In genomic region chr13:27789495-27790303, GRCh38 we compare ENCODE assay signal across 11 cellular contexts. TPM values are rescaled to one million over a fixed set of nuclear protein-coding genes. Genes with fewer than 3 reads are reported as not detected.
DNase-seq lines count a peak whose midpoint lies in the region; ATAC-seq and TF ChIP-seq lines count a peak whose summit lies in the region.
"Had no signal": no experiment of that assay in that cellular context is flagged by ENCODE, and none has a peak within 500 bp of the region (broad histone marks: within the 10 kb centered on the region; RNA-seq: fewer than 3 reads in every experiment).

No MANE protein-coding gene starts in this region.

- no peaks in the 10 kb centered on the region for H3K9me3 ChIP-seq in SK-N-SH
- no peaks in the 10 kb centered on the region for H3K9me3 ChIP-seq in OCI-LY1 (ENCODE audit: low read length)
- no peaks in the 10 kb centered on the region for H3K9me3 ChIP-seq in effector memory CD4-positive, alpha-beta T cell (ENCODE audit: control insufficient read depth, low read length)
- H3K9me3 ChIP-seq in spleen, result peaks cover 0 to 13% (median 0%) of the 10 kb centered on the region in 8 donors
- H3K9me3 ChIP-seq in sigmoid colon, result no peaks in the 10 kb centered on the region

- no peaks in the 10 kb centered on the region for H4K20me1 ChIP-seq in SK-N-SH (ENCODE audit: insufficient read depth)
- H4K20me1 ChIP-seq in OCI-LY1 (ENCODE audit: insufficient read depth, low read length), result no peaks in the 10 kb centered on the region

- H3F3A ChIP-seq in SK-N-SH (replicated peaks; ENCODE audit: insufficient read depth) (no peaks in the 10 kb centered on the region), OCI-LY1 (ENCODE audit: insufficient read depth, low read length) (no peaks in the 10 kb centered on the region)

- no peak overlapping the region for H2AFZ ChIP-seq in SK-N-SH (ENCODE audit: low read depth)
- 0 out of 2 replicates have a peak overlapping the region, but pooled peaks have one; percentile 10 for H2AFZ ChIP-seq in OCI-LY1 (ENCODE audit: low read length)

- 9% methylated on average over 15 of the region's 55 CpGs for WGBS in SK-N-SH (ENCODE audit: low lambda C conversion rate)
- WGBS in spleen, 5 donors, result 1 to 3% (median 2%) methylated on average over 36 to 55 of the region's 55 CpGs
- WGBS in sigmoid colon, 2 donors, result 2 to 5% methylated on average over 55 of the region's 55 CpGs

- H3K36me3 ChIP-seq in SK-N-SH (replicated peaks in 1 of 2; ENCODE audit: control insufficient read depth in 1 of 2, insufficient read depth in 2 of 2, low read length in 1 of 2), result no peaks in the 10 kb centered on the region
- no peaks in the 10 kb centered on the region for H3K36me3 ChIP-seq in OCI-LY1 (ENCODE audit: insufficient read depth, low read length)
- H3K36me3 ChIP-seq in effector memory CD4-positive, alpha-beta T cell (ENCODE audit: control insufficient read depth, insufficient read depth, low read length), result no peaks in the 10 kb centered on the region
- no peaks in the 10 kb centered on the region for H3K36me3 ChIP-seq in spleen
- no peaks in the 10 kb centered on the region for H3K36me3 ChIP-seq in sigmoid colon

- TF ChIP-seq POLR2A in spleen (IDR thresholded peaks at IDR 0.05), result no peak
- no peak for TF ChIP-seq POLR2A in sigmoid colon (IDR thresholded peaks at IDR 0.05)

- H3K9me2 ChIP-seq in SK-N-SH, result no peaks in the 10 kb centered on the region
- H3K9me2 ChIP-seq in OCI-LY1 (ENCODE audit: low read depth, low read length), result no peaks in the 10 kb centered on the region

- H3K4me2 ChIP-seq in SK-N-SH, result peak overlapping the region; percentile 57; the same call in 1 of the 2 replicates
- H3K4me2 ChIP-seq in OCI-LY1 (ENCODE audit: low read length), result peak overlapping the region; percentile 71

- H3K4me3 ChIP-seq in SK-N-SH (ENCODE audit: low read depth in 2 of 2, low read length in 1 of 2), result peak overlapping the region in 1 of 2 experiments; percentile 23; a peak in 1 of 4 replicates
- H3K4me3 ChIP-seq in OCI-LY1 (ENCODE audit: low read depth, low read length, poor library complexity, severe bottlenecking), result peak overlapping the region; percentile 48
- peak overlapping the region; percentile 54 for H3K4me3 ChIP-seq in effector memory CD4-positive, alpha-beta T cell (ENCODE audit: insufficient read depth, low read depth, low read length, poor library complexity, severe bottlenecking)
- H3K4me3 ChIP-seq in spleen, result peak overlapping the region; percentile 2 to 62 (median 26)
- peak overlapping the region in 2 of 4 donors; percentile 3 to 19 for H3K4me3 ChIP-seq in sigmoid colon

- no peak for TF ChIP-seq CTCF in SK-N-SH (IDR thresholded peaks at IDR 0.05)
- TF ChIP-seq CTCF in OCI-LY1 (IDR thresholded peaks at IDR 0.05; ENCODE audit: low read length), result no peak
- no peak for TF ChIP-seq CTCF in spleen (IDR thresholded peaks at IDR 0.05 in 8 of 11, conservative IDR thresholded peaks at IDR 0.05 in 3 of 11)
- TF ChIP-seq CTCF in sigmoid colon (IDR thresholded peaks at IDR 0.05), result no peak

- H3K27ac ChIP-seq in SK-N-SH (ENCODE audit: low read depth in 2 of 2, low read length in 1 of 2) (no peak overlapping the region), OCI-LY1 (ENCODE audit: low read depth, low read length, poor library complexity, severe bottlenecking) (no peak overlapping the region), spleen (no peak overlapping the region), sigmoid colon (no peak overlapping the region)
- H3K27ac ChIP-seq in effector memory CD4-positive, alpha-beta T cell (ENCODE audit: insufficient read depth, low read length, poor library complexity, severe bottlenecking), result no peak overlapping the region

- intact Hi-C loops in spleen (cut with DNase I; ENCODE audit: low total_unique reads), result no loop called here
- intact Hi-C loops in sigmoid colon (cut with DNase I), result loop anchor here (10.0 kb wide), 1 partner anchor 125 kb away; no protein-coding TSS in a partner anchor

- TF ChIP-seq RAD21 in SK-N-SH (IDR thresholded peaks at IDR 0.05; ENCODE audit: low read length), result no peak

- H3K79me2 ChIP-seq in SK-N-SH (ENCODE audit: insufficient read depth) (no peaks in the 10 kb centered on the region), OCI-LY1 (ENCODE audit: insufficient read depth, low read length) (no peaks in the 10 kb centered on the region)

- CTCF ChIA-PET in SK-N-SH (lab: Yijun Ruan, JAX), result interaction anchor here (1.4 kb wide), 1 partner anchor 427 kb away, joined by 3 read pairs; no protein-coding TSS in a partner anchor

- TF ChIP-seq EP300 in SK-N-SH (IDR thresholded peaks at IDR 0.05; ENCODE audit: borderline replicate concordance in 1 of 2, low read depth in 1 of 2, low read length in 1 of 2) (no peak), sigmoid colon (IDR thresholded peaks at IDR 0.05) (no peak)

- DNase-seq in SK-N-SH (no peak), spleen (no peak), sigmoid colon (no peak), MV-4-11 (lab: John Stamatoyannopoulos, UW) (no peak)
- no peak for DNase-seq in effector memory CD4-positive, alpha-beta T cell
- DNase-seq: kidney glomerular epithelial cell, NCI-H2171 had no signal

- ATAC-seq in SK-N-SH treated with all-trans-retinoic acid at 6 μM for 48 hours (no peak), GM19324 (IDR thresholded peaks at IDR 0.05; ENCODE audit: low FRiP score, unreplicated experiment) (no peak)

- peaks cover 0 to 6% of the 10 kb centered on the region in 2 experiments; a peak in 2 of 4 replicates for H3K4me1 ChIP-seq in SK-N-SH (ENCODE audit: control insufficient read depth in 1 of 2, insufficient read depth in 2 of 2, low read depth in 1 of 2, low read length in 1 of 2)
- peaks cover 17% of the 10 kb centered on the region for H3K4me1 ChIP-seq in OCI-LY1 (ENCODE audit: insufficient read depth, low read length, severe bottlenecking)
- peaks cover 38% of the 10 kb centered on the region for H3K4me1 ChIP-seq in effector memory CD4-positive, alpha-beta T cell (ENCODE audit: control insufficient read depth, insufficient read depth, low read length, poor library complexity, severe bottlenecking)
- H3K4me1 ChIP-seq in spleen, result peaks cover 17 to 56% (median 40%) of the 10 kb centered on the region in 6 donors
- peaks cover 0 to 46% (median 42%) of the 10 kb centered on the region in 4 donors for H3K4me1 ChIP-seq in sigmoid colon

- H3K9ac ChIP-seq in SK-N-SH (no peak overlapping the region), OCI-LY1 (ENCODE audit: low read length) (peak overlapping the region; percentile 35; the same call in 1 of the 2 replicates)

- POLR2A ChIA-PET in SK-N-SH (lab: Yijun Ruan, JAX), result no interaction called here

- H3K27me3 ChIP-seq in SK-N-SH (ENCODE audit: insufficient read depth), result peaks cover 71% of the 10 kb centered on the region
- peaks cover 3% of the 10 kb centered on the region; the same call in 1 of the 2 replicates for H3K27me3 ChIP-seq in OCI-LY1 (ENCODE audit: insufficient read depth, low read length)
- H3K27me3 ChIP-seq in effector memory CD4-positive, alpha-beta T cell (replicated peaks; ENCODE audit: control insufficient read depth, insufficient read depth, low read length, poor library complexity, severe bottlenecking), result peaks cover 58% of the 10 kb centered on the region
- peaks cover 14 to 88% (median 73%) of the 10 kb centered on the region in 7 donors for H3K27me3 ChIP-seq in spleen (replicated peaks in 1 of 7)
- peaks cover 60 to 81% (median 70%) of the 10 kb centered on the region in 3 donors for H3K27me3 ChIP-seq in sigmoid colon

TF ChIP-seq in SK-N-SH, 30 proteins besides CTCF, POLR2A, EP300 and RAD21 (continues in another document):
- TF ChIP-seq TEAD4 (IDR thresholded peaks at IDR 0.05; ENCODE audit: borderline replicate concordance, insufficient read depth) (no peak), MAX (IDR thresholded peaks at IDR 0.05; ENCODE audit: low read depth) (no peak), USF2 (IDR thresholded peaks at IDR 0.05; ENCODE audit: borderline replicate concordance, low read depth, low read length) (no peak)

TF ChIP-seq in SK-N-SH treated with all-trans-retinoic acid at 6 μM for 48 hours, 23 proteins besides CTCF, POLR2A, EP300 and RAD21 (continues in another document):
- no peak for TF ChIP-seq TCF4 (CRISPR knock-in tag; IDR thresholded peaks at IDR 0.05; ENCODE audit: borderline replicate concordance)
- TF ChIP-seq TSHZ2 (CRISPR knock-in tag; IDR thresholded peaks at IDR 0.05), result no peak

RNA-seq across cellular contexts. Expression of gene GSX1, which starts 2.6 kb away (rescaled TPM):
- not detected in 2 replicates for polyA plus RNA-seq in SK-N-SH (2012; rRNA removed)
- not detected in 2 replicates for polyA plus RNA-seq in SK-N-SH (2012; cell fraction: cytosol; rRNA removed)
- polyA plus RNA-seq in SK-N-SH (2012; cell fraction: nucleus; rRNA removed), result not detected in 2 replicates
- total RNA-seq in spleen, result not detected
- polyA plus RNA-seq in spleen, result not detected
- total RNA-seq in sigmoid colon, result not detected
- not detected for polyA plus RNA-seq in sigmoid colon
- total RNA-seq: SK-MEL-5 had no signal
